In genomic region chr9:94991961-94992907, GRCh38 we compare ENCODE assay signal across 28 cellular contexts.
DNase-seq lines count a peak whose midpoint lies in the region; ATAC-seq and TF ChIP-seq lines count a peak whose summit lies in the region.
"Had no signal": no experiment of that assay in that cellular context is flagged by ENCODE, and none has a peak within 500 bp of the region (broad histone marks: within the 10 kb centered on the region; RNA-seq: fewer than 3 reads in every experiment).

No MANE protein-coding gene starts in this region.

- no peaks in the 10 kb centered on the region for H3K27me3 ChIP-seq in H9 (ENCODE audit: insufficient read depth, low read length)
- no peaks in the 10 kb centered on the region for H3K27me3 ChIP-seq in tibial artery
- H3K27me3 ChIP-seq: adrenal gland, brain microvascular endothelial cell, gastrocnemius medialis had no signal

- no peak overlapping the region for H2BK120ac ChIP-seq in H9 (ENCODE audit: low read depth, low read length, poor library complexity, severe bottlenecking)

- H2BK20ac ChIP-seq in H9 (ENCODE audit: low read depth, low read length, poor library complexity, severe bottlenecking) = no peak overlapping the region

- no peaks in the 10 kb centered on the region for H3K23me2 ChIP-seq in H9 (ENCODE audit: insufficient read length, low read depth, low read length, poor library complexity, severe bottlenecking)

- no peaks in the 10 kb centered on the region for H4K20me1 ChIP-seq in H9 (ENCODE audit: control insufficient read depth, insufficient read depth, insufficient read length)

- DNase-seq in H9 (no peak), coronary artery (ENCODE audit: low spot score) (no peak), tibial artery (no peak), Kasumi-1 (lab: John Stamatoyannopoulos, UW) (no peak), NCI-H510A treated with DMSO at 0.1 percent for 48 hours (lab: John Stamatoyannopoulos, UW) (no peak)
- no peak for DNase-seq in activated CD8-positive, alpha-beta T cell treated with anti-CD3 and anti-CD28 coated beads, Interleukin-2, amount 10 ng/mL, durations not matched to agents 7 days and 5 days
- DNase-seq: activated CD4-positive, alpha-beta memory T cell treated with anti-CD3 and anti-CD28 coated beads, Interleukin-2, amount 10 ng/mL, durations not matched to agents 7 days and 5 days; activated CD4-positive, CD25-positive, alpha-beta regulatory T cell treated with anti-CD3 and anti-CD28 coated beads, Interleukin-2, amount 50 U/mL, for 72 hours; activated naive CD4-positive, alpha-beta T cell treated with anti-CD3 and anti-CD28 coated beads for 36 hours; brain microvascular endothelial cell; DMS153; gastrocnemius medialis; hippocampal formation; Karpas-422; NCI-H1436 treated with DMSO at 0.1 percent for 48 hours; NCI-H2107; NCI-H345; nucleus accumbens; psoas muscle; SHP77 treated with DMSO at 0.1 percent for 48 hours; stimulated activated naive CD4-positive, alpha-beta T cell; T-helper 2 cell had no signal

- CTCF ChIA-PET in activated CD8-positive, alpha-beta T cell treated with anti-CD3 and anti-CD28 coated beads, Interleukin-2, amount 10 ng/mL, durations not matched to agents 7 days and 5 days (lab: Charles Lee) = no interaction called here

- no peak overlapping the region for H3K4me2 ChIP-seq in H9 (ENCODE audit: insufficient read depth, insufficient read length, low read length)

- H3K27ac ChIP-seq in H9 (ENCODE audit: insufficient read length, low read depth, low read length) (no peak overlapping the region), coronary artery (peak overlapping the region; percentile 76 to 90), tibial artery (peak overlapping the region; percentile 77 to 83)
- H3K27ac ChIP-seq: brain microvascular endothelial cell, gastrocnemius medialis, HL-60, psoas muscle had no signal

- H3T11ph ChIP-seq in H9 (ENCODE audit: low read length) = no peak overlapping the region

- H2BK15ac ChIP-seq in H9 (ENCODE audit: low read depth, low read length) = no peak overlapping the region

- H3K27ac Mint-ChIP-seq in H9 = peak overlapping the region in 2 of 3 experiments; percentile 20 to 53; a peak in 2 of 7 replicates
- H3K27ac Mint-ChIP-seq in nephron = peak overlapping the region; percentile 96
- H3K27ac Mint-ChIP-seq in activated CD8-positive, alpha-beta T cell treated with anti-CD3 and anti-CD28 coated beads, Interleukin-2, amount 10 ng/mL, durations not matched to agents 7 days and 5 days = no peak overlapping the region
- H3K27ac Mint-ChIP-seq: activated CD4-positive, alpha-beta memory T cell treated with anti-CD3 and anti-CD28 coated beads, Interleukin-2, amount 10 ng/mL, durations not matched to agents 7 days and 5 days; activated naive CD4-positive, alpha-beta T cell treated with anti-CD3 and anti-CD28 coated beads for 36 hours had no signal

- no peak overlapping the region for H3K4ac ChIP-seq in H9 (ENCODE audit: low read depth, low read length)

- H3K4me3 Mint-ChIP-seq in H9 = no peak overlapping the region
- H3K4me3 Mint-ChIP-seq in nephron = peak overlapping the region in 1 of 3 experiments; percentile 41
- H3K4me3 Mint-ChIP-seq in activated CD8-positive, alpha-beta T cell treated with anti-CD3 and anti-CD28 coated beads, Interleukin-2, amount 10 ng/mL, durations not matched to agents 7 days and 5 days = no peak overlapping the region
- H3K4me3 Mint-ChIP-seq: activated CD4-positive, alpha-beta memory T cell treated with anti-CD3 and anti-CD28 coated beads, Interleukin-2, amount 10 ng/mL, durations not matched to agents 7 days and 5 days; activated naive CD4-positive, alpha-beta T cell treated with anti-CD3 and anti-CD28 coated beads for 36 hours had no signal

- H2AFZ ChIP-seq in H9 (ENCODE audit: low read length) = no peak overlapping the region

- no peak for ATAC-seq in activated CD8-positive, alpha-beta T cell treated with anti-CD3 and anti-CD28 coated beads, Interleukin-2, amount 10 ng/mL, durations not matched to agents 7 days and 5 days
- ATAC-seq in GM21576 (IDR thresholded peaks at IDR 0.05; ENCODE audit: unreplicated experiment) = no peak
- ATAC-seq: gastrocnemius medialis, GM12878, psoas muscle had no signal

- POLR2A ChIA-PET in activated CD8-positive, alpha-beta T cell treated with anti-CD3 and anti-CD28 coated beads, Interleukin-2, amount 10 ng/mL, durations not matched to agents 7 days and 5 days (lab: Charles Lee) = no interaction called here

- no peak overlapping the region for H4K5ac ChIP-seq in H9 (ENCODE audit: insufficient read length, low read depth, low read length)

- H3K27me3 Mint-ChIP-seq in H9 (ENCODE audit: low read depth) = no peaks in the 10 kb centered on the region; the same call in 1 of the 2 replicates
- no peaks in the 10 kb centered on the region for H3K27me3 Mint-ChIP-seq in nephron (ENCODE audit: low read depth)
- H3K27me3 Mint-ChIP-seq in activated CD8-positive, alpha-beta T cell treated with anti-CD3 and anti-CD28 coated beads, Interleukin-2, amount 10 ng/mL, durations not matched to agents 7 days and 5 days (ENCODE audit: low read depth) = peaks cover 6% of the 10 kb centered on the region
- H3K27me3 Mint-ChIP-seq: activated CD4-positive, alpha-beta memory T cell treated with anti-CD3 and anti-CD28 coated beads, Interleukin-2, amount 10 ng/mL, durations not matched to agents 7 days and 5 days had no signal

- H2BK12ac ChIP-seq in H9 (ENCODE audit: insufficient read length, low read depth, low read length) = no peak overlapping the region

- no peak overlapping the region for H2AK5ac ChIP-seq in H9 (ENCODE audit: insufficient read length, low read length)

- H3K36me3 Mint-ChIP-seq in H9 (ENCODE audit: insufficient read depth in 1 of 3, low read depth in 3 of 3) (no peaks in the 10 kb centered on the region; a peak in 1 of 7 replicates), nephron (ENCODE audit: low read depth) (peaks cover 16% of the 10 kb centered on the region)
- no peaks in the 10 kb centered on the region for H3K36me3 Mint-ChIP-seq in activated CD8-positive, alpha-beta T cell treated with anti-CD3 and anti-CD28 coated beads, Interleukin-2, amount 10 ng/mL, durations not matched to agents 7 days and 5 days (ENCODE audit: low read depth)

- H3K4me1 Mint-ChIP-seq in H9 (peaks cover 14 to 21% of the 10 kb centered on the region in 2 experiments), nephron (peaks cover 53% of the 10 kb centered on the region)
- no peaks in the 10 kb centered on the region for H3K4me1 Mint-ChIP-seq in activated CD8-positive, alpha-beta T cell treated with anti-CD3 and anti-CD28 coated beads, Interleukin-2, amount 10 ng/mL, durations not matched to agents 7 days and 5 days (ENCODE audit: low read depth)
- H3K4me1 Mint-ChIP-seq: activated CD4-positive, alpha-beta memory T cell treated with anti-CD3 and anti-CD28 coated beads, Interleukin-2, amount 10 ng/mL, durations not matched to agents 7 days and 5 days had no signal

- no peak overlapping the region for H2BK5ac ChIP-seq in H9 (ENCODE audit: insufficient read length, low read length)

- no peaks in the 10 kb centered on the region for H3K36me3 ChIP-seq in tibial artery
- H3K36me3 ChIP-seq: adrenal gland, brain microvascular endothelial cell, gastrocnemius medialis, HAP-1 had no signal

- no peak overlapping the region for H4K91ac ChIP-seq in H9 (ENCODE audit: insufficient read length, low read depth, low read length)

- no peaks in the 10 kb centered on the region for H3K9me3 ChIP-seq in H9 (ENCODE audit: control insufficient read depth, low read depth, low read length)
- no peaks in the 10 kb centered on the region for H3K9me3 ChIP-seq in tibial artery
- H3K9me3 ChIP-seq: adrenal gland, gastrocnemius medialis, HAP-1, psoas muscle had no signal

- no peak overlapping the region for H3K18ac ChIP-seq in H9 (ENCODE audit: insufficient read length, low read depth, low read length)

- H3K56ac ChIP-seq in H9 (ENCODE audit: insufficient read length, low read depth, low read length) = no peak overlapping the region

- intact Hi-C loops in tibial artery (cut with DNase I; ENCODE audit: low total_unique reads) = no loop called here

- H3K9me3 Mint-ChIP-seq in H9 (no peaks in the 10 kb centered on the region), nephron (peaks cover 2% of the 10 kb centered on the region)
- H3K9me3 Mint-ChIP-seq in activated CD8-positive, alpha-beta T cell treated with anti-CD3 and anti-CD28 coated beads, Interleukin-2, amount 10 ng/mL, durations not matched to agents 7 days and 5 days (ENCODE audit: insufficient read depth) = no peaks in the 10 kb centered on the region
- H3K9me3 Mint-ChIP-seq: activated CD4-positive, alpha-beta memory T cell treated with anti-CD3 and anti-CD28 coated beads, Interleukin-2, amount 10 ng/mL, durations not matched to agents 7 days and 5 days; activated naive CD4-positive, alpha-beta T cell treated with anti-CD3 and anti-CD28 coated beads for 36 hours had no signal

- no peak overlapping the region for H3K14ac ChIP-seq in H9 (ENCODE audit: insufficient read depth, low read length)

- H3K23ac ChIP-seq in H9 (ENCODE audit: insufficient read length, low read depth, low read length) = no peak overlapping the region

- no peak overlapping the region for H3K4me3 ChIP-seq in coronary artery
- H3K4me3 ChIP-seq in tibial artery = no peak overlapping the region
- H3K4me3 ChIP-seq: adrenal gland, gastrocnemius medialis, GM12878, HAP-1, psoas muscle had no signal

- no peaks in the 10 kb centered on the region for H3K79me1 ChIP-seq in H9 (ENCODE audit: insufficient read depth, low read depth, low read length, poor library complexity, severe bottlenecking)

- no peaks in the 10 kb centered on the region for H3K79me2 ChIP-seq in H9 (ENCODE audit: insufficient read depth, low read length)

- H3K9ac ChIP-seq in H9 (ENCODE audit: extremely low read depth, insufficient read length, low read length) = no peak overlapping the region

- H3K4me1 ChIP-seq in H9 (ENCODE audit: insufficient read depth, low read length) (no peaks in the 10 kb centered on the region; the same call in 1 of the 2 replicates), tibial artery (peaks cover 0 to 53% (median 39%) of the 10 kb centered on the region in 4 donors)

- no peak for TF ChIP-seq CTCF in H9 (conservative IDR thresholded peaks at IDR 0.05)
- TF ChIP-seq CTCF in coronary artery (IDR thresholded peaks at IDR 0.05) = no peak
- no peak for TF ChIP-seq CTCF in nephron (IDR thresholded peaks at IDR 0.05; ENCODE audit: unreplicated experiment in 3 of 3)
- TF ChIP-seq CTCF in tibial artery (IDR thresholded peaks at IDR 0.05) = no peak

- no peak overlapping the region for H4K8ac ChIP-seq in H9 (replicated peaks; ENCODE audit: insufficient read length, low read depth, low read length)

- WGBS in H9 (ENCODE audit: extremely low coverage, insufficient read length, low lambda C conversion rate) = no CpG with 5 or more reads among the region's 15 CpGs
